Comparison of ENCODE assay signal across 8 cellular contexts in genomic region chr1:168465942-168466702, GRCh38.
A peak's percentile ranks its signal among the peaks of the same experiment; 100 is the strongest.
DNase-seq lines count a peak whose midpoint lies in the region; ATAC-seq lines count a peak whose summit lies in the region.

No MANE protein-coding gene starts in this region.

- H3K4me3 Mint-ChIP-seq in activated CD4-positive, alpha-beta T cell treated with anti-CD3 and anti-CD28 coated beads for 36 hours: no peak overlapping the region

- CTCF ChIA-PET in activated CD4-positive, alpha-beta T cell treated with anti-CD3 and anti-CD28 coated beads for 36 hours (lab: Charles Lee): interaction anchor here (0.8 to 1.3 kb wide), 5 partner anchors 12 to 231 kb away, joined by 3 to 5 read pairs (median 3); no protein-coding TSS in a partner anchor

- H3K27ac Mint-ChIP-seq in activated CD4-positive, alpha-beta T cell treated with anti-CD3 and anti-CD28 coated beads for 36 hours: peak overlapping the region; percentile 72

- peaks cover 55% of the 10 kb centered on the region for H3K4me1 Mint-ChIP-seq in activated CD4-positive, alpha-beta T cell treated with anti-CD3 and anti-CD28 coated beads for 36 hours

- intact Hi-C loops in activated CD4-positive, alpha-beta T cell treated with anti-CD3 and anti-CD28 coated beads for 36 hours (cut with DNase I, micrococcal nuclease): loop anchor here (5.0 kb wide), 2 partner anchors 56 to 229 kb away; no protein-coding TSS in a partner anchor

- peaks cover 4% of the 10 kb centered on the region for H3K36me3 Mint-ChIP-seq in activated CD4-positive, alpha-beta T cell treated with anti-CD3 and anti-CD28 coated beads for 36 hours (ENCODE audit: low read depth)

- POLR2A ChIA-PET in activated CD4-positive, alpha-beta T cell treated with anti-CD3 and anti-CD28 coated beads for 36 hours (lab: Charles Lee): no interaction called here

- H3K27me3 Mint-ChIP-seq in activated CD4-positive, alpha-beta T cell treated with anti-CD3 and anti-CD28 coated beads for 36 hours: no peaks in the 10 kb centered on the region

- ATAC-seq in activated CD4-positive, alpha-beta T cell treated with anti-CD3 and anti-CD28 coated beads for 36 hours: peak; percentile 93
- peak; percentile 36 for ATAC-seq in HG03095 (IDR thresholded peaks at IDR 0.05; ENCODE audit: unreplicated experiment)

- peak; percentile 77 for DNase-seq in activated CD4-positive, alpha-beta T cell treated with anti-CD3 and anti-CD28 coated beads for 36 hours
- no peak for DNase-seq in activated CD4-positive, alpha-beta T cell treated with anti-CD3 and anti-CD28 coated beads, Interleukin-2, amount 50 U/mL, for 1 hour
- DNase-seq in NCI-H226: peak; percentile 83
- peak; percentile 57 for DNase-seq in activated CD8-positive, alpha-beta memory T cell treated with anti-CD3 and anti-CD28 coated beads, Interleukin-2, amount 50 U/mL, for 48 hours
- peak; percentile 83 for DNase-seq in kidney glomerular epithelial cell (lab: John Stamatoyannopoulos, UW)
- DNase-seq in stimulated activated CD8-positive, alpha-beta memory T cell treated with anti-CD3 and anti-CD28 coated beads, Interleukin-4, amount 100 ng/mL, for 48 hours: peak; percentile 68
- DNase-seq in hippocampal formation (lab: John Stamatoyannopoulos, UW): no peak

- H3K9me3 Mint-ChIP-seq in activated CD4-positive, alpha-beta T cell treated with anti-CD3 and anti-CD28 coated beads for 36 hours (ENCODE audit: low read depth): peaks cover 11% of the 10 kb centered on the region

Comparison
In these comparisons a context has a peak if more than half of its experiments do, and no peak if none do; other contexts are left out.
1. DNase-seq: peak in activated CD4-positive, alpha-beta T cell treated with anti-CD3 and anti-CD28 coated beads for 36 hours (single experiment), NCI-H226 (single experiment), activated CD8-positive, alpha-beta memory T cell treated with anti-CD3 and anti-CD28 coated beads, Interleukin-2, amount 50 U/mL, for 48 hours (single experiment), kidney glomerular epithelial cell (single experiment) and stimulated activated CD8-positive, alpha-beta memory T cell treated with anti-CD3 and anti-CD28 coated beads, Interleukin-4, amount 100 ng/mL, for 48 hours (single experiment); none in activated CD4-positive, alpha-beta T cell treated with anti-CD3 and anti-CD28 coated beads, Interleukin-2, amount 50 U/mL, for 1 hour (single experiment) and hippocampal formation (0 of 2).